In genomic region chr17:28057731-28058246, GRCh38 we compare ENCODE assay signal across 8 cellular contexts. TPM values are rescaled to one million over a fixed set of nuclear protein-coding genes. Genes with fewer than 3 reads are reported as not detected.
DNase-seq lines count a peak whose midpoint lies in the region; ATAC-seq and TF ChIP-seq lines count a peak whose summit lies in the region.

No MANE protein-coding gene starts in this region.

- peaks cover 66% of the 10 kb centered on the region for H4K20me1 ChIP-seq in SK-N-SH (ENCODE audit: insufficient read depth)

- no peaks in the 10 kb centered on the region for H3K4me1 ChIP-seq in SJCRH30
- peaks cover 3 to 5% of the 10 kb centered on the region in 2 experiments; a peak in 3 of 4 replicates for H3K4me1 ChIP-seq in SK-N-SH (ENCODE audit: control insufficient read depth in 1 of 2, insufficient read depth in 2 of 2, low read depth in 1 of 2, low read length in 1 of 2)

- no peaks in the 10 kb centered on the region for H3K9me3 ChIP-seq in SJCRH30 (replicated peaks)
- H3K9me3 ChIP-seq in SK-N-SH, result no peaks in the 10 kb centered on the region

- intact Hi-C loops in left colon (cut with DNase I, micrococcal nuclease), result loop anchor here in 1 of 2 donors (10.0 kb wide), 1 partner anchor 163 kb away; the partner anchor contains the start of gene LYRM9

- H3K27ac ChIP-seq in SJCRH30, result no peak overlapping the region
- H3K27ac ChIP-seq in SK-N-SH (ENCODE audit: low read depth in 2 of 2, low read length in 1 of 2), result no peak overlapping the region

- peaks cover 97% of the 10 kb centered on the region for H3K79me2 ChIP-seq in SK-N-SH (ENCODE audit: insufficient read depth)

- no peak overlapping the region for H3K4me2 ChIP-seq in SK-N-SH

- CTCF ChIA-PET in SK-N-SH (lab: Yijun Ruan, JAX), result interaction anchor here (1.1 kb wide), 1 partner anchor 252 kb away, joined by 3 read pairs; no protein-coding TSS in a partner anchor

- TF ChIP-seq RAD21 in SK-N-SH (IDR thresholded peaks at IDR 0.05; ENCODE audit: low read length), result no peak

- H3F3A ChIP-seq in SK-N-SH (replicated peaks; ENCODE audit: insufficient read depth), result peaks cover 4% of the 10 kb centered on the region

- TF ChIP-seq CTCF in SK-N-SH (IDR thresholded peaks at IDR 0.05), result no peak

- H3K27me3 ChIP-seq in SJCRH30, result no peaks in the 10 kb centered on the region
- no peaks in the 10 kb centered on the region for H3K27me3 ChIP-seq in SK-N-SH (ENCODE audit: insufficient read depth)

- 88% methylated on average over 1 of the region's 1 CpG for WGBS in SK-N-SH (ENCODE audit: low lambda C conversion rate)

- no peak overlapping the region for H2AFZ ChIP-seq in SK-N-SH (ENCODE audit: low read depth)

- H3K36me3 ChIP-seq in SJCRH30 (no peaks in the 10 kb centered on the region), SK-N-SH (replicated peaks in 1 of 2; ENCODE audit: control insufficient read depth in 1 of 2, insufficient read depth in 2 of 2, low read length in 1 of 2) (no peaks in the 10 kb centered on the region)

- no peaks in the 10 kb centered on the region for H3K9me2 ChIP-seq in SK-N-SH

- no peak for TF ChIP-seq EP300 in SK-N-SH (IDR thresholded peaks at IDR 0.05; ENCODE audit: borderline replicate concordance in 1 of 2, low read depth in 1 of 2, low read length in 1 of 2)

- peak; percentile 44 for DNase-seq in NOMO-1 treated with dmso at 0.1 percent for 144 hours (lab: John Stamatoyannopoulos, UW; ENCODE audit: unreplicated experiment)
- no peak for DNase-seq in left colon
- DNase-seq in activated effector memory CD4-positive, alpha-beta T cell treated with Interleukin-2 at 50 U/mL for 16 hours, result no peak
- DNase-seq in SJCRH30, result no peak
- no peak for DNase-seq in SK-N-SH
- no peak for DNase-seq in AG08395 (ENCODE audit: low spot score)

- peak; percentile 82 for ATAC-seq in GM19023 (IDR thresholded peaks at IDR 0.05; ENCODE audit: unreplicated experiment)
- peak; percentile 86 for ATAC-seq in HG02798 (IDR thresholded peaks at IDR 0.05; ENCODE audit: poor library complexity, unreplicated experiment)
- peak; percentile 93 for ATAC-seq in left colon

- H3K4me3 ChIP-seq in SJCRH30 (no peak overlapping the region), SK-N-SH (ENCODE audit: low read depth in 2 of 2, low read length in 1 of 2) (no peak overlapping the region)

- POLR2A ChIA-PET in SK-N-SH (lab: Yijun Ruan, JAX), result no interaction called here

- H3K9ac ChIP-seq in SK-N-SH, result no peak overlapping the region

TF ChIP-seq in SK-N-SH, 30 proteins besides CTCF, POLR2A, EP300 and RAD21:
- TF ChIP-seq JUND (IDR thresholded peaks at IDR 0.05), result no peak
- TF ChIP-seq RXRA (IDR thresholded peaks at IDR 0.05; ENCODE audit: borderline replicate concordance, low read depth), result no peak
- TF ChIP-seq SIN3A (IDR thresholded peaks at IDR 0.05; ENCODE audit: borderline replicate concordance, low read depth, low read length), result no peak
- TF ChIP-seq USF1 (IDR thresholded peaks at IDR 0.05; ENCODE audit: borderline replicate concordance, low read depth), result no peak
- no peak for TF ChIP-seq FOSL2 (IDR thresholded peaks at IDR 0.05; ENCODE audit: borderline replicate concordance, low read depth)
- no peak for TF ChIP-seq GABPA (IDR thresholded peaks at IDR 0.05; ENCODE audit: low read depth)
- no peak for TF ChIP-seq FOXJ3 (CRISPR knock-in tag; IDR thresholded peaks at IDR 0.05)
- TF ChIP-seq, protein P1, sequence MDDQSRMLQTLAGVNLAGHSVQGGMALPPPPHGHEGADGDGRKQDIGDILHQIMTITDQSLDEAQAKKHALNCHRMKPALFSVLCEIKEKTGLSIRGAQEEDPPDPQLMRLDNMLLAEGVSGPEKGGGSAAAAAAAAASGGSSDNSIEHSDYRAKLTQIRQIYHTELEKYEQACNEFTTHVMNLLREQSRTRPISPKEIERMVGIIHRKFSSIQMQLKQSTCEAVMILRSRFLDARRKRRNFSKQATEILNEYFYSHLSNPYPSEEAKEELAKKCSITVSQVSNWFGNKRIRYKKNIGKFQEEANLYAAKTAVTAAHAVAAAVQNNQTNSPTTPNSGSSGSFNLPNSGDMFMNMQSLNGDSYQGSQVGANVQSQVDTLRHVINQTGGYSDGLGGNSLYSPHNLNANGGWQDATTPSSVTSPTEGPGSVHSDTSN (IDR thresholded peaks at IDR 0.05), result no peak
- TF ChIP-seq SMC3 (IDR thresholded peaks at IDR 0.05; ENCODE audit: low read depth, low read length), result no peak
- no peak for TF ChIP-seq RCOR1 (IDR thresholded peaks at IDR 0.05; ENCODE audit: low read length)
- no peak for TF ChIP-seq FOXM1 (IDR thresholded peaks at IDR 0.05; ENCODE audit: low read depth)
- TF ChIP-seq, protein P2, sequence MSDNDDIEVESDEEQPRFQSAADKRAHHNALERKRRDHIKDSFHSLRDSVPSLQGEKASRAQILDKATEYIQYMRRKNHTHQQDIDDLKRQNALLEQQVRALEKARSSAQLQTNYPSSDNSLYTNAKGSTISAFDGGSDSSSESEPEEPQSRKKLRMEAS (IDR thresholded peaks at IDR 0.05; ENCODE audit: low read depth), result no peak
- TF ChIP-seq POLR2AphosphoS5 (IDR thresholded peaks at IDR 0.05; ENCODE audit: low read depth, low read length), result no peak
- no peak for TF ChIP-seq NRF1 (IDR thresholded peaks at IDR 0.05; ENCODE audit: low read depth, low read length)
- no peak for TF ChIP-seq USF2 (IDR thresholded peaks at IDR 0.05; ENCODE audit: borderline replicate concordance, low read depth, low read length)
- TF ChIP-seq GATA2 (CRISPR knock-in tag; IDR thresholded peaks at IDR 0.05), result no peak
- TF ChIP-seq, protein P3, sequence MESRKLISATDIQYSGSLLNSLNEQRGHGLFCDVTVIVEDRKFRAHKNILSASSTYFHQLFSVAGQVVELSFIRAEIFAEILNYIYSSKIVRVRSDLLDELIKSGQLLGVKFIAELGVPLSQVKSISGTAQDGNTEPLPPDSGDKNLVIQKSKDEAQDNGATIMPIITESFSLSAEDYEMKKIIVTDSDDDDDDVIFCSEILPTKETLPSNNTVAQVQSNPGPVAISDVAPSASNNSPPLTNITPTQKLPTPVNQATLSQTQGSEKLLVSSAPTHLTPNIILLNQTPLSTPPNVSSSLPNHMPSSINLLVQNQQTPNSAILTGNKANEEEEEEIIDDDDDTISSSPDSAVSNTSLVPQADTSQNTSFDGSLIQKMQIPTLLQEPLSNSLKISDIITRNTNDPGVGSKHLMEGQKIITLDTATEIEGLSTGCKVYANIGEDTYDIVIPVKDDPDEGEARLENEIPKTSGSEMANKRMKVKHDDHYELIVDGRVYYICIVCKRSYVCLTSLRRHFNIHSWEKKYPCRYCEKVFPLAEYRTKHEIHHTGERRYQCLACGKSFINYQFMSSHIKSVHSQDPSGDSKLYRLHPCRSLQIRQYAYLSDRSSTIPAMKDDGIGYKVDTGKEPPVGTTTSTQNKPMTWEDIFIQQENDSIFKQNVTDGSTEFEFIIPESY (IDR thresholded peaks at IDR 0.05; ENCODE audit: borderline replicate concordance, low read depth), result no peak
- TF ChIP-seq YY1 (IDR thresholded peaks at IDR 0.05; ENCODE audit: low read depth), result no peak
- no peak for TF ChIP-seq TEAD4 (IDR thresholded peaks at IDR 0.05; ENCODE audit: borderline replicate concordance, insufficient read depth)

RNA-seq across cellular contexts. Expression of gene NLK, which starts 15.3 kb away (rescaled TPM):
- total RNA-seq in left colon, result 10 to 100 TPM; 22.6 to 25.2 TPM
- 27.8 and 28.4 TPM in 2 replicates for total RNA-seq in SJCRH30 (2014; rRNA removed; shearing (Covaris generic))
- polyA plus RNA-seq in SK-N-SH (2012; rRNA removed), result 12.3 and 19.2 TPM in 2 replicates
- 13.6 and 14.3 TPM in 2 replicates for polyA plus RNA-seq in SK-N-SH (2012; cell fraction: cytosol; rRNA removed)
- polyA plus RNA-seq in SK-N-SH (2012; cell fraction: nucleus; rRNA removed), result 14.8 and 34.8 TPM in 2 replicates
